15 cellular contexts compared by ENCODE assay signal in the genomic region with DNA sequence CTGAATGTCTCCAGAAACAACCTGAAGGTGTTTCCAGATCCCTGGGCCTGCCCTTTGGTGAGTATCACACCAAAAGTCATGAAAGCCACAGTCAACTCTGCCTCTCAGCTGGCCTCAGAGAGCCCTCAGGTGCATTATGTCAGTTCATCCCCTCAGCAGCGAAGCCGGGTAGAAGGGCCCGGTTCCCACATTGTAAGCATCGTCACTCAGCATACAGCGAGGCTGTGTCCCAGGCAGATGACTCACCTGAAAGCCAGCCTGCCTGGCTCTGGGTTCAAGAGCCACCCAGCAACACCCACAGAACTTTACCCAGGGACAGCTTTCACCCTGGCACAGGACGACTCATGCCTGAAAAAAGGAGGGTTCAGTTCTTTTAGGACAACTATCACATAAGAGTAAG.
"Had no signal": no experiment of that assay in that cellular context is flagged by ENCODE, and none has a peak within 500 bp of the region (broad histone marks: within the 10 kb centered on the region; RNA-seq: fewer than 3 reads in every experiment).

No MANE protein-coding gene starts in this region.

- H3K27me3 Mint-ChIP-seq: stimulated activated memory B cell treated with anti-CD40 and anti-IgM and Interleukin-4, amounts not matched to agents 10 μg/mL and 1 μg/mL and 100 μg/mL, for 72 hours had no signal

- H2AFZ ChIP-seq: parathyroid adenoma had no signal

- H3K36me3 Mint-ChIP-seq: activated naive CD8-positive, alpha-beta T cell treated with anti-CD3 and anti-CD28 coated beads for 36 hours; type B pancreatic cell had no signal

- H3K27ac Mint-ChIP-seq: activated naive CD8-positive, alpha-beta T cell treated with anti-CD3 and anti-CD28 coated beads for 36 hours; stimulated activated memory B cell treated with anti-CD40 and anti-IgM and Interleukin-4, amounts not matched to agents 10 μg/mL and 1 μg/mL and 100 μg/mL, for 72 hours; type B pancreatic cell had no signal

- DNase-seq: activated CD4-positive, alpha-beta T cell treated with anti-CD3 and anti-CD28 coated beads for 1 hour; activated CD4-positive, alpha-beta T cell treated with anti-CD3 and anti-CD28 coated beads, Interleukin-2, amount 50 U/mL, for 48 hours; activated gamma-delta T cell treated with Interleukin-2 at 50 U/mL for 16 hours; activated naive CD8-positive, alpha-beta T cell treated with anti-CD3 and anti-CD28 coated beads for 36 hours; kidney; left ventricle myocardium superior; right cardiac atrium; T-helper 9 cell had no signal

- ATAC-seq: gastroesophageal sphincter; left ventricle myocardium superior; right cardiac atrium; stimulated activated memory B cell treated with anti-CD40 and anti-IgM and Interleukin-4, amounts not matched to agents 10 μg/mL and 1 μg/mL and 100 μg/mL, for 72 hours had no signal

- H3K27ac ChIP-seq: breast epithelium, gastroesophageal sphincter, parathyroid adenoma had no signal

- H3K4me3 Mint-ChIP-seq: activated naive CD8-positive, alpha-beta T cell treated with anti-CD3 and anti-CD28 coated beads for 36 hours; stimulated activated memory B cell treated with anti-CD40 and anti-IgM and Interleukin-4, amounts not matched to agents 10 μg/mL and 1 μg/mL and 100 μg/mL, for 72 hours had no signal

- H3K9me3 ChIP-seq: breast epithelium, gastroesophageal sphincter had no signal

- H3K4me1 ChIP-seq: breast epithelium, parathyroid adenoma had no signal

- H3K4me2 ChIP-seq: smooth muscle cell had no signal

- H3K36me3 ChIP-seq: breast epithelium had no signal

- H3K4me3 ChIP-seq: breast epithelium, gastroesophageal sphincter, smooth muscle cell had no signal

- H3K27me3 ChIP-seq: breast epithelium had no signal

- H3K79me2 ChIP-seq: parathyroid adenoma had no signal

- H3K9me3 Mint-ChIP-seq: activated naive CD8-positive, alpha-beta T cell treated with anti-CD3 and anti-CD28 coated beads for 36 hours; neural crest cell; stimulated activated memory B cell treated with anti-CD40 and anti-IgM and Interleukin-4, amounts not matched to agents 10 μg/mL and 1 μg/mL and 100 μg/mL, for 72 hours; type B pancreatic cell had no signal
